In genomic region chr10:17835688-17836087, GRCh38 we compare ENCODE assay signal across 15 cellular contexts. TPM values are rescaled to one million over a fixed set of nuclear protein-coding genes. Genes with fewer than 3 reads are reported as not detected.
DNase-seq lines count a peak whose midpoint lies in the region; ATAC-seq and TF ChIP-seq lines count a peak whose summit lies in the region.
"Had no signal": no experiment of that assay in that cellular context is flagged by ENCODE, and none has a peak within 500 bp of the region (broad histone marks: within the 10 kb centered on the region; RNA-seq: fewer than 3 reads in every experiment).

No MANE protein-coding gene starts in this region.

- H3K27me3 ChIP-seq in Caco-2 (replicated peaks; ENCODE audit: control insufficient read depth, insufficient read depth, low read length) (no peaks in the 10 kb centered on the region), mesenchymal stem cell (ENCODE audit: control insufficient read depth in 1 of 2, insufficient read depth in 1 of 2, low read length in 2 of 2) (no peaks in the 10 kb centered on the region), Karpas-422 (ENCODE audit: low read length) (no peaks in the 10 kb centered on the region)
- H3K27me3 ChIP-seq: heart left ventricle had no signal

- H3K4me3 Mint-ChIP-seq in Caco-2 (ENCODE audit: unreplicated experiment), result peak overlapping the region; percentile 55
- H3K4me3 Mint-ChIP-seq: brain; naive thymus-derived CD8-positive, alpha-beta T cell had no signal

- no peaks in the 10 kb centered on the region for H3K27me3 Mint-ChIP-seq in Caco-2 (ENCODE audit: insufficient read depth, unreplicated experiment)

- BruUV-seq in Caco-2 (replicated peaks; lab: Mats Ljungman, UMichigan), result no TSS peak

- H4K8ac ChIP-seq in mesenchymal stem cell (ENCODE audit: low read length), result no peak overlapping the region

- intact Hi-C loops in Caco-2 (cut with micrococcal nuclease; ENCODE audit: unreplicated experiment), result no loop called here

- H3K36me3 ChIP-seq in Caco-2 (ENCODE audit: control insufficient read depth, insufficient read depth, low read length) (no peaks in the 10 kb centered on the region), mesenchymal stem cell (ENCODE audit: control insufficient read depth in 1 of 2, insufficient read depth in 2 of 2, low read depth in 1 of 2, low read length in 2 of 2) (no peaks in the 10 kb centered on the region), Karpas-422 (ENCODE audit: insufficient read depth, low read length) (no peaks in the 10 kb centered on the region)
- H3K36me3 ChIP-seq: tibial nerve had no signal

- TF ChIP-seq CTCF in Caco-2 (IDR thresholded peaks at IDR 0.05; ENCODE audit: insufficient read depth in 1 of 2, low read depth in 1 of 2, low read length in 1 of 2, severe bottlenecking in 1 of 2, unreplicated experiment in 1 of 2) (no peak), cardiac fibroblast (IDR thresholded peaks at IDR 0.05; ENCODE audit: low read depth, low read length) (no peak)

- no peak overlapping the region for H4K91ac ChIP-seq in mesenchymal stem cell (ENCODE audit: low read length)

- H3K27ac ChIP-seq in mesenchymal stem cell (ENCODE audit: low read length, poor library complexity, severe bottlenecking) (peak overlapping the region; percentile 58), Karpas-422 (ENCODE audit: low read length) (no peak overlapping the region)
- H3K27ac ChIP-seq: tibial nerve had no signal

- no peaks in the 10 kb centered on the region for H3K9me3 Mint-ChIP-seq in Caco-2 (ENCODE audit: unreplicated experiment)
- H3K9me3 Mint-ChIP-seq: brain; naive thymus-derived CD8-positive, alpha-beta T cell had no signal

- H3K79me2 ChIP-seq in Karpas-422 (ENCODE audit: low read length), result no peaks in the 10 kb centered on the region

- H3K9me3 ChIP-seq in Caco-2, result no peaks in the 10 kb centered on the region
- no peaks in the 10 kb centered on the region for H3K9me3 ChIP-seq in mesenchymal stem cell (ENCODE audit: control insufficient read depth, low read length)
- H3K9me3 ChIP-seq in Karpas-422 (ENCODE audit: low read length), result no peaks in the 10 kb centered on the region
- H3K9me3 ChIP-seq: heart left ventricle, tibial nerve had no signal

- no peaks in the 10 kb centered on the region for H3K36me3 Mint-ChIP-seq in Caco-2 (ENCODE audit: insufficient read depth, unreplicated experiment)
- H3K36me3 Mint-ChIP-seq: brain; naive thymus-derived CD8-positive, alpha-beta T cell had no signal

- H2BK12ac ChIP-seq in mesenchymal stem cell (ENCODE audit: low read length in 2 of 2), result no peak overlapping the region

- H3K27ac Mint-ChIP-seq in Caco-2 (ENCODE audit: unreplicated experiment), result peak overlapping the region; percentile 26
- H3K27ac Mint-ChIP-seq: brain; naive thymus-derived CD8-positive, alpha-beta T cell had no signal

- no peak overlapping the region for H3K23ac ChIP-seq in mesenchymal stem cell (ENCODE audit: low read length in 2 of 2)

- CTCF ChIA-PET in Caco-2 (lab: Charles Lee), result no interaction called here

- no peak overlapping the region for H2AFZ ChIP-seq in mesenchymal stem cell (ENCODE audit: low read depth, low read length)
- H2AFZ ChIP-seq in Karpas-422 (ENCODE audit: low read length), result no peak overlapping the region

- H3K4me3 ChIP-seq in Caco-2 (ENCODE audit: low read depth, low read length), result no peak overlapping the region
- H3K4me3 ChIP-seq in cardiac fibroblast (replicated peaks in 1 of 2; ENCODE audit: low read depth in 2 of 2, low read length in 2 of 2), result no peak overlapping the region
- H3K4me3 ChIP-seq in mesenchymal stem cell (ENCODE audit: insufficient read depth in 1 of 2, low read depth in 1 of 2, low read length in 2 of 2), result no peak overlapping the region
- no peak overlapping the region for H3K4me3 ChIP-seq in Karpas-422 (ENCODE audit: low read length)
- H3K4me3 ChIP-seq: heart left ventricle, tibial nerve had no signal

- ATAC-seq in GM19395 (IDR thresholded peaks at IDR 0.05; ENCODE audit: unreplicated experiment), result no peak
- ATAC-seq: heart left ventricle; naive thymus-derived CD8-positive, alpha-beta T cell had no signal

- no peak overlapping the region for H2BK15ac ChIP-seq in mesenchymal stem cell (ENCODE audit: low read depth, poor library complexity, severe bottlenecking)

- no peaks in the 10 kb centered on the region for H3K79me1 ChIP-seq in mesenchymal stem cell (replicated peaks; ENCODE audit: low read length, poor library complexity, severe bottlenecking)

- H2BK120ac ChIP-seq in mesenchymal stem cell (ENCODE audit: low read depth, low read length), result no peak overlapping the region

- DNase-seq in Caco-2 (peak; percentile 29 to 51), M059J (ENCODE audit: low read depth) (peak; percentile 93), cardiac fibroblast (ENCODE audit: low read depth in 2 of 2) (peak; percentile 57 to 90), mesenchymal stem cell (peak; percentile 86), amygdala (lab: John Stamatoyannopoulos, UW) (no peak), NCI-H1048 (lab: John Stamatoyannopoulos, UW) (no peak), Karpas-422 (no peak)
- DNase-seq: heart left ventricle; naive thymus-derived CD8-positive, alpha-beta T cell; NCI-H345; stimulated activated CD4-positive, alpha-beta T cell treated with anti-CD3 and anti-CD28 coated beads, Interleukin-4, amount 100 ng/mL, for 1 hour had no signal

- H3K4me2 ChIP-seq in mesenchymal stem cell (ENCODE audit: low read length, poor library complexity, severe bottlenecking), result no peak overlapping the region
- no peak overlapping the region for H3K4me2 ChIP-seq in Karpas-422 (ENCODE audit: low read depth, low read length, poor library complexity, severe bottlenecking)

- H2AK5ac ChIP-seq in mesenchymal stem cell (ENCODE audit: low read length, severe bottlenecking), result no peak overlapping the region

- H3K4ac ChIP-seq in mesenchymal stem cell (ENCODE audit: low read depth in 1 of 2, low read length in 2 of 2), result no peak overlapping the region

- H3K4me1 Mint-ChIP-seq in Caco-2 (ENCODE audit: low read depth, unreplicated experiment), result peaks cover 20% of the 10 kb centered on the region
- H3K4me1 Mint-ChIP-seq: brain had no signal

- peaks cover 11% of the 10 kb centered on the region for H3K4me1 ChIP-seq in Caco-2
- H3K4me1 ChIP-seq in mesenchymal stem cell (ENCODE audit: control insufficient read depth, insufficient read depth, low read depth, low read length), result peaks cover 8% of the 10 kb centered on the region
- H3K4me1 ChIP-seq in Karpas-422 (ENCODE audit: low read length), result peaks cover 11% of the 10 kb centered on the region

- 0% methylated on average over 1 of the region's 1 CpG for WGBS in mesenchymal stem cell

- no peak overlapping the region for H3K14ac ChIP-seq in mesenchymal stem cell (ENCODE audit: low read length in 2 of 2)

- H3K9ac ChIP-seq in mesenchymal stem cell (ENCODE audit: low read length) (no peak overlapping the region), Karpas-422 (ENCODE audit: low read length) (no peak overlapping the region)

- H4K20me1 ChIP-seq in Karpas-422 (ENCODE audit: insufficient read depth, low read depth, low read length), result no peaks in the 10 kb centered on the region

- no peak overlapping the region for H3K18ac ChIP-seq in mesenchymal stem cell (ENCODE audit: low read depth in 1 of 2, low read length in 2 of 2)

- POLR2A ChIA-PET in Caco-2 (lab: Charles Lee), result no interaction called here

- H2BK5ac ChIP-seq in mesenchymal stem cell (ENCODE audit: low read depth, low read length, poor library complexity, severe bottlenecking), result no peak overlapping the region

- no peaks in the 10 kb centered on the region for H3K9me2 ChIP-seq in Karpas-422 (replicated peaks; ENCODE audit: insufficient read depth, low read length)

RNA-seq across cellular contexts. Expression of gene MRC1, which starts 26.5 kb away (rescaled TPM):
- 0.05 TPM in 2 replicates for total RNA-seq in Caco-2 (2022)
- total RNA-seq in M059J (2014; rRNA removed; shearing (Covaris generic)), result not detected in 2 replicates
- polyA plus RNA-seq in mesenchymal stem cell (2013, experiment 1 of 2), result not detected
- 0.01 TPM for polyA plus RNA-seq in mesenchymal stem cell (2013, experiment 2 of 2)
- 0.04 TPM in 1 of 2 replicates, not detected in the other for total RNA-seq in Karpas-422 (2014; rRNA removed; shearing (Covaris generic); ENCODE audit: low replicate concordance)
- total RNA-seq: T-helper 1 cell treated with Interleukin-12 subunit alpha and Interleukin-12 subunit beta and Interleukin-4 antibody, amounts not matched to agents 30 ng/mL and 1 ng/mL, for 36 hours had no signal
- polyA plus RNA-seq: naive thymus-derived CD8-positive, alpha-beta T cell had no signal

Comparison
In these comparisons a context has a peak if more than half of its experiments do, and no peak if none do; other contexts are left out.
1. DNase-seq: peak in Caco-2 (2 of 2), M059J (single experiment), cardiac fibroblast (2 of 2) and mesenchymal stem cell (single experiment); none in amygdala (0 of 56), NCI-H1048 (single experiment) and Karpas-422 (single experiment).